In the genomic region with DNA sequence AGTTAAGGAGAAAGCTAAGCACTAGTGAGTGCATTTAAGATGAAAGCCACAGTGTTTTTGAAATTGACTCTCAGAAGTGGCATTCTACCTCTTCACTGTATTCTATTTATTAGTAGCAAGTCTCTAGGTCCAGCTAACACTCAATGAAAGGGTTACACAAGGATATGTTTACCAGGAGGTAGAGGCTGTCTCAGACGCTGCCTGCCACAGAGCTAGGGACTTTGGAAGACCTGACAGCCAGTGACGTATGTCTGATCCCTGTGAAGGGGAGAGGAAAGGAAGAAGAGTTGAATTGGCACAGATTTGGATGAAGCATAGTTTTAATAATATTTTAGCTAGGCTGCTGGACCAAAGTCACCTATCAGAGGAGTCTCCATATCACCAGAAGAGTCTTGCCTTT, we compare ENCODE assay signal across 24 cellular contexts.
"Had no signal": no experiment of that assay in that cellular context is flagged by ENCODE, and none has a peak within 500 bp of the region (broad histone marks: within the 10 kb centered on the region; RNA-seq: fewer than 3 reads in every experiment).

No MANE protein-coding gene starts in this region.

- H3K27ac ChIP-seq: epithelial cell of prostate, esophagus muscularis mucosa, gastroesophageal sphincter, neutrophil, psoas muscle, spleen, stomach, thoracic aorta, transverse colon had no signal

- H3K36me3 ChIP-seq: esophagus muscularis mucosa, gastroesophageal sphincter, neutrophil, spleen, stomach, thoracic aorta, transverse colon had no signal

- H3K4me3 Mint-ChIP-seq: natural killer cell treated with Interleukin-12 subunit alpha and Interleukin-12 subunit beta and Interleukin-15 and Interleukin-18, amount 100 ng/mL, for 72 hours; stimulated activated memory B cell treated with anti-CD40 and anti-IgM and Interleukin-4, amounts not matched to agents 10 μg/mL and 1 μg/mL and 100 μg/mL, for 72 hours had no signal

- H3K9me3 ChIP-seq: neutrophil, thoracic aorta, transverse colon had no signal

- H3K4me3 ChIP-seq: esophagus muscularis mucosa, gastroesophageal sphincter, lung, psoas muscle, spleen, stomach, thoracic aorta, transverse colon had no signal

- FAIRE-seq: kidney had no signal

- H3K27me3 ChIP-seq: esophagus muscularis mucosa, gastroesophageal sphincter, neutrophil, spleen, stomach, transverse colon had no signal

- ATAC-seq: gastroesophageal sphincter; left cardiac atrium; left ventricle myocardium superior; natural killer cell treated with Interleukin-12 subunit alpha and Interleukin-12 subunit beta and Interleukin-15 and Interleukin-18, amount 100 ng/mL, for 72 hours; psoas muscle; sciatic nerve; stimulated activated memory B cell treated with anti-CD40 and anti-IgM and Interleukin-4, amounts not matched to agents 10 μg/mL and 1 μg/mL and 100 μg/mL, for 72 hours had no signal

- H3K27ac Mint-ChIP-seq: natural killer cell treated with Interleukin-12 subunit alpha and Interleukin-12 subunit beta and Interleukin-15 and Interleukin-18, amount 100 ng/mL, for 72 hours; stimulated activated memory B cell treated with anti-CD40 and anti-IgM and Interleukin-4, amounts not matched to agents 10 μg/mL and 1 μg/mL and 100 μg/mL, for 72 hours had no signal

- DNase-seq: effector memory CD4-positive, alpha-beta T cell; kidney; left cardiac atrium; left ventricle myocardium superior; mesenchymal stem cell; midbrain; psoas muscle; retina; spleen; stimulated activated CD4-positive, alpha-beta T cell treated with anti-CD3 and anti-CD28 coated beads, Interleukin-15, amount 100 ng/mL, for 24 hours; stimulated activated CD4-positive, alpha-beta T cell treated with anti-CD3 and anti-CD28 coated beads, Interleukin-1b, Interleukin-23, amount 100 ng/mL, for 48 hours; stimulated activated CD4-positive, alpha-beta T cell treated with anti-CD3 and anti-CD28 coated beads, Interleukin-4, amount 100 ng/mL, for 24 hours; stomach; substantia nigra; transverse colon had no signal

- H3K4me1 ChIP-seq: esophagus muscularis mucosa, gastroesophageal sphincter, psoas muscle, spleen, stomach, transverse colon had no signal

- H3K4me1 Mint-ChIP-seq: stimulated activated memory B cell treated with anti-CD40 and anti-IgM and Interleukin-4, amounts not matched to agents 10 μg/mL and 1 μg/mL and 100 μg/mL, for 72 hours had no signal
